In genomic region chr11:110894224-110894623, GRCh38 we compare ENCODE assay signal across 19 cellular contexts.
"Had no signal": no experiment of that assay in that cellular context is flagged by ENCODE, and none has a peak within 500 bp of the region (broad histone marks: within the 10 kb centered on the region; RNA-seq: fewer than 3 reads in every experiment).

No MANE protein-coding gene starts in this region.

- H3K9me3 ChIP-seq: adrenal gland, testis had no signal

- H3K4me1 Mint-ChIP-seq: activated naive CD4-positive, alpha-beta T cell treated with anti-CD3 and anti-CD28 coated beads, Interleukin-2, amount 50 U/mL, for 24 hours; stimulated activated effector memory CD8-positive, alpha-beta T cell treated with anti-CD3 and anti-CD28 coated beads, Interleukin-12 subunit alpha, Interleukin-12 subunit beta, amount 100 ng/mL, for 72 hours had no signal

- H3K27ac Mint-ChIP-seq: activated naive CD4-positive, alpha-beta T cell treated with anti-CD3 and anti-CD28 coated beads, Interleukin-2, amount 50 U/mL, for 24 hours; activated T-cell treated with anti-CD3 and anti-CD28 coated beads, Interleukin-2, amount 50 U/mL, for 72 hours; dendritic cell treated with granulocyte-macrophage colony-stimulating factor and Interleukin-4, amounts not matched to agents 40 ng/mL and 50 ng/mL, for 4 days; natural killer cell treated with Interleukin-12 subunit alpha and Interleukin-12 subunit beta and Interleukin-15 and Interleukin-18, amount 100 ng/mL, for 72 hours; stimulated activated effector memory CD8-positive, alpha-beta T cell treated with anti-CD3 and anti-CD28 coated beads, Interleukin-12 subunit alpha, Interleukin-12 subunit beta, amount 100 ng/mL, for 72 hours; T-helper 2 cell treated with Interferon-gamma antibody and Interleukin-4, amounts not matched to agents 5 μg/mL and 100 μg/mL, for 36 hours; type B pancreatic cell had no signal

- H3K36me3 ChIP-seq: adrenal gland had no signal

- H3K27ac ChIP-seq: adrenal gland, hepatocyte, testis, VCaP had no signal

- H3K4me3 Mint-ChIP-seq: activated naive CD4-positive, alpha-beta T cell treated with anti-CD3 and anti-CD28 coated beads, Interleukin-2, amount 50 U/mL, for 24 hours; activated T-cell treated with anti-CD3 and anti-CD28 coated beads, Interleukin-2, amount 50 U/mL, for 72 hours; dendritic cell treated with granulocyte-macrophage colony-stimulating factor and Interleukin-4, amounts not matched to agents 40 ng/mL and 50 ng/mL, for 4 days; natural killer cell treated with Interleukin-12 subunit alpha and Interleukin-12 subunit beta and Interleukin-15 and Interleukin-18, amount 100 ng/mL, for 72 hours; stimulated activated effector memory CD8-positive, alpha-beta T cell treated with anti-CD3 and anti-CD28 coated beads, Interleukin-12 subunit alpha, Interleukin-12 subunit beta, amount 100 ng/mL, for 72 hours; T-helper 2 cell treated with Interferon-gamma antibody and Interleukin-4, amounts not matched to agents 5 μg/mL and 100 μg/mL, for 36 hours; type B pancreatic cell had no signal

- H3K9me3 Mint-ChIP-seq: activated naive CD4-positive, alpha-beta T cell treated with anti-CD3 and anti-CD28 coated beads, Interleukin-2, amount 50 U/mL, for 24 hours; dendritic cell treated with granulocyte-macrophage colony-stimulating factor and Interleukin-4, amounts not matched to agents 40 ng/mL and 50 ng/mL, for 4 days; stimulated activated effector memory CD8-positive, alpha-beta T cell treated with anti-CD3 and anti-CD28 coated beads, Interleukin-12 subunit alpha, Interleukin-12 subunit beta, amount 100 ng/mL, for 72 hours; T-helper 2 cell treated with Interferon-gamma antibody and Interleukin-4, amounts not matched to agents 5 μg/mL and 100 μg/mL, for 36 hours; type B pancreatic cell had no signal

- ATAC-seq: activated T-cell treated with anti-CD3 and anti-CD28 coated beads, Interleukin-2, amount 50 U/mL, for 72 hours; esophagus mucosa; left cardiac atrium; natural killer cell treated with Interleukin-12 subunit alpha and Interleukin-12 subunit beta and Interleukin-15 and Interleukin-18, amount 100 ng/mL, for 72 hours; sciatic nerve; stimulated activated effector memory CD8-positive, alpha-beta T cell treated with anti-CD3 and anti-CD28 coated beads, Interleukin-12 subunit alpha, Interleukin-12 subunit beta, amount 100 ng/mL, for 72 hours had no signal

- H3K4me1 ChIP-seq: testis had no signal

- H3K27me3 ChIP-seq: adrenal gland, hepatocyte, testis had no signal

- H3K4me3 ChIP-seq: adrenal gland, hepatocyte, testis had no signal

- H3K36me3 Mint-ChIP-seq: activated naive CD4-positive, alpha-beta T cell treated with anti-CD3 and anti-CD28 coated beads, Interleukin-2, amount 50 U/mL, for 24 hours; natural killer cell treated with Interleukin-12 subunit alpha and Interleukin-12 subunit beta and Interleukin-15 and Interleukin-18, amount 100 ng/mL, for 72 hours; stimulated activated effector memory CD8-positive, alpha-beta T cell treated with anti-CD3 and anti-CD28 coated beads, Interleukin-12 subunit alpha, Interleukin-12 subunit beta, amount 100 ng/mL, for 72 hours; type B pancreatic cell had no signal

- DNase-seq: activated CD4-positive, CD25-positive, alpha-beta regulatory T cell treated with anti-CD3 and anti-CD28 coated beads, Interleukin-2, amount 50 U/mL, for 72 hours; activated effector memory CD4-positive, alpha-beta T cell treated with anti-CD3 and anti-CD28 coated beads, Interleukin-2, amount 50 U/mL, for 16 hours; activated T-cell treated with anti-CD3 and anti-CD28 coated beads, Interleukin-2, amount 50 U/mL, for 72 hours; adrenal gland; effector CD8-positive, alpha-beta T cell; left cardiac atrium; mesendoderm; stimulated activated CD4-positive, alpha-beta T cell treated with anti-CD3 and anti-CD28 coated beads, Interleukin-4, amount 100 ng/mL, for 24 hours; testis had no signal

- H3K27me3 Mint-ChIP-seq: activated naive CD4-positive, alpha-beta T cell treated with anti-CD3 and anti-CD28 coated beads, Interleukin-2, amount 50 U/mL, for 24 hours had no signal
